In the genomic region with DNA sequence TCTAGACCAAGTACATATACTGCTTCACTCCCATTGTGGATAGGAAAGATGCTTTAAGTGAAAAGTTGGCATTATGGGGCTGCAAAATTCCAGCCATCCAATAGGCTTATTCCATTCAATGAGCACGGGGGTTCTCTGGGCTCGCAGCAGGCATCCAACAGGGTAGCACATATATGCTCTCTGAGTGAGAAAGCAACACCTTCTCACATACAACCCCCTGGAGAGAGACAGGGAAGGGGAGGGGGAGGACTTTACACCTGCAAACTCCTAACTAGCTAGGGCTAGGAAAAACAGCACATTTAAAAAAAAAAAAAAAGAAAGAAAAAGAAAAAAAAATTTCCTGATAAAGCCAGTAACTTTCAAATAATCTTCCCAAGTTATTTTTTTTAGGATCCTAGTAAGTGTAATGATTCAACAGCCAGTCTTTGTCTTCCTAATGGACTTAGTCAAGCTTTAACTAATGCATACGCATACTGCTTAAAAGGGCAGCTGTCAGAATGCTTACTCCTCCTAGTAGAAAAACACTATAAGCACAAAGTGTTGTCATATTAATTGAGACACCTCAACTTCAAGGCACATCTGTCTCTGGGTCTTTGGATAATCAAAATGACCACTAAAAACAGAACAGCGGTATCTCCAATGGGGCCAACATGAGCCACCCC, we compare ENCODE assay signal across 17 cellular contexts. TPM values are rescaled to one million over a fixed set of nuclear protein-coding genes. Genes with fewer than 3 reads are reported as not detected.
A peak's percentile ranks its signal among the peaks of the same experiment; 100 is the strongest.
DNase-seq lines count a peak whose midpoint lies in the region; ATAC-seq and TF ChIP-seq lines count a peak whose summit lies in the region.
"Had no signal": no experiment of that assay in that cellular context is flagged by ENCODE, and none has a peak within 500 bp of the region (broad histone marks: within the 10 kb centered on the region; RNA-seq: fewer than 3 reads in every experiment).

No MANE protein-coding gene starts in this region.

- H3K9me3 ChIP-seq in trophoblast cell (ENCODE audit: insufficient read depth, low read depth, low read length), result no peaks in the 10 kb centered on the region
- H3K9me3 ChIP-seq: Caco-2 had no signal

- H3K27me3 Mint-ChIP-seq in brain, result no peaks in the 10 kb centered on the region
- H3K27me3 Mint-ChIP-seq: CD4-positive, alpha-beta T cell had no signal

- no peak overlapping the region for H2BK120ac ChIP-seq in trophoblast cell (ENCODE audit: insufficient read depth, low read length, poor library complexity)

- H3K4ac ChIP-seq in trophoblast cell (ENCODE audit: low read depth, low read length), result peak overlapping the region; percentile 21

- TF ChIP-seq CTCF in brain (conservative IDR thresholded peaks at IDR 0.05), result no peak

- no peak overlapping the region for H3K4me3 Mint-ChIP-seq in brain
- H3K4me3 Mint-ChIP-seq: CD4-positive, alpha-beta T cell had no signal

- no peak overlapping the region for H2AK5ac ChIP-seq in trophoblast cell (ENCODE audit: low read length)

- no peak overlapping the region for H2BK12ac ChIP-seq in trophoblast cell (ENCODE audit: low read length)

- H3K36me3 Mint-ChIP-seq in brain, result peaks cover 53% of the 10 kb centered on the region

- no peaks in the 10 kb centered on the region for H3K79me2 ChIP-seq in trophoblast cell (ENCODE audit: control insufficient read depth, insufficient read depth, low read length, poor library complexity)

- no CpG with 5 or more reads among the region's 4 CpGs for WGBS in trophoblast cell (ENCODE audit: extremely low coverage, insufficient coverage, insufficient read length)

- H3K18ac ChIP-seq in trophoblast cell (ENCODE audit: low read length), result no peak overlapping the region

- H3K36me3 ChIP-seq in trophoblast cell (ENCODE audit: control insufficient read depth in 1 of 2, insufficient read depth in 2 of 2, low read length in 2 of 2), result peaks cover 17 to 28% of the 10 kb centered on the region in 2 experiments

- H3K14ac ChIP-seq in trophoblast cell (ENCODE audit: low read length), result no peak overlapping the region

- H2AFZ ChIP-seq in trophoblast cell (ENCODE audit: insufficient read depth, low read length, poor library complexity), result no peak overlapping the region

- H3K27ac ChIP-seq in trophoblast cell (ENCODE audit: low read depth, low read length), result no peak overlapping the region
- H3K27ac ChIP-seq: SJSA1 had no signal

- no peak overlapping the region for H4K12ac ChIP-seq in trophoblast cell (ENCODE audit: low read depth, low read length)

- H3K4me2 ChIP-seq in trophoblast cell (ENCODE audit: low read length), result no peak overlapping the region

- DNase-seq in NCI-H82 (lab: John Stamatoyannopoulos, UW), result peak; percentile 33
- DNase-seq in NCI-H82 treated with DMSO at 0.1 percent for 48 hours (lab: John Stamatoyannopoulos, UW; ENCODE audit: unreplicated experiment), result no peak
- peak; percentile 41 for DNase-seq in NCI-H2171 (lab: John Stamatoyannopoulos, UW)
- no peak for DNase-seq in trophoblast cell
- DNase-seq in SKM-1 (lab: John Stamatoyannopoulos, UW; ENCODE audit: unreplicated experiment), result no peak
- DNase-seq: Caco-2; CD4-positive, alpha-beta T cell; DMS53; EL; KBM-7; NCI-H2029; NCI-H774 had no signal

- no peak for ATAC-seq in GM21576 (IDR thresholded peaks at IDR 0.05; ENCODE audit: unreplicated experiment)
- no peak for ATAC-seq in HG02870 (IDR thresholded peaks at IDR 0.05; ENCODE audit: unreplicated experiment)
- ATAC-seq: HepG2 had no signal

- no peak overlapping the region for H4K91ac ChIP-seq in trophoblast cell (ENCODE audit: low read depth, low read length)

- H3K27ac Mint-ChIP-seq in brain, result peak overlapping the region in 3 of 5 experiments; percentile 24 to 61 (median 36)
- H3K27ac Mint-ChIP-seq: CD4-positive, alpha-beta T cell had no signal

- H3K23ac ChIP-seq in trophoblast cell (ENCODE audit: low read length), result no peak overlapping the region

- no peaks in the 10 kb centered on the region for H3K9me3 Mint-ChIP-seq in brain
- H3K9me3 Mint-ChIP-seq: CD4-positive, alpha-beta T cell had no signal

- H2BK5ac ChIP-seq in trophoblast cell (ENCODE audit: low read depth, low read length, poor library complexity), result no peak overlapping the region

- H3K27me3 ChIP-seq in trophoblast cell (ENCODE audit: insufficient read depth, low read length), result no peaks in the 10 kb centered on the region
- H3K27me3 ChIP-seq: SJSA1 had no signal

- no peak overlapping the region for H3K9ac ChIP-seq in trophoblast cell (ENCODE audit: low read length)

- H3K4me1 ChIP-seq in trophoblast cell (ENCODE audit: control insufficient read depth in 1 of 2, insufficient read depth in 2 of 2, low read length in 2 of 2), result no peaks in the 10 kb centered on the region
- H3K4me1 ChIP-seq: Caco-2, SJSA1 had no signal

- no peaks in the 10 kb centered on the region for H3K79me1 ChIP-seq in trophoblast cell (ENCODE audit: low read length)

- peaks cover 12% of the 10 kb centered on the region for H3K4me1 Mint-ChIP-seq in brain

- H3K4me3 ChIP-seq in trophoblast cell (ENCODE audit: low read depth, low read length), result no peak overlapping the region
- H3K4me3 ChIP-seq: SJSA1 had no signal

- no peak overlapping the region for H4K8ac ChIP-seq in trophoblast cell (ENCODE audit: low read depth, low read length)

RNA-seq across cellular contexts. Expression of gene PSMB2, which starts 18.7 kb away (rescaled TPM):
- 123 TPM for polyA plus RNA-seq in brain (ENCODE audit: insufficient read depth, low read depth, low replicate concordance)
- 186 and 201 TPM in 2 replicates for polyA plus RNA-seq in trophoblast cell (2013)

RNA-seq across cellular contexts. Expression of gene TFAP2E, which starts 49.5 kb away (rescaled TPM):
- 0.32 TPM for polyA plus RNA-seq in brain (ENCODE audit: insufficient read depth, low read depth, low replicate concordance)
- 3.7 and 4.0 TPM in 2 replicates for polyA plus RNA-seq in trophoblast cell (2013)

Comparison
In these comparisons a context has a peak if more than half of its experiments do, and no peak if none do; other contexts are left out.
1. DNase-seq: peak in NCI-H82 (single experiment) and NCI-H2171 (single experiment); none in NCI-H82 treated with DMSO at 0.1 percent for 48 hours (single experiment), trophoblast cell (0 of 2) and SKM-1 (single experiment).